In the genomic region with DNA sequence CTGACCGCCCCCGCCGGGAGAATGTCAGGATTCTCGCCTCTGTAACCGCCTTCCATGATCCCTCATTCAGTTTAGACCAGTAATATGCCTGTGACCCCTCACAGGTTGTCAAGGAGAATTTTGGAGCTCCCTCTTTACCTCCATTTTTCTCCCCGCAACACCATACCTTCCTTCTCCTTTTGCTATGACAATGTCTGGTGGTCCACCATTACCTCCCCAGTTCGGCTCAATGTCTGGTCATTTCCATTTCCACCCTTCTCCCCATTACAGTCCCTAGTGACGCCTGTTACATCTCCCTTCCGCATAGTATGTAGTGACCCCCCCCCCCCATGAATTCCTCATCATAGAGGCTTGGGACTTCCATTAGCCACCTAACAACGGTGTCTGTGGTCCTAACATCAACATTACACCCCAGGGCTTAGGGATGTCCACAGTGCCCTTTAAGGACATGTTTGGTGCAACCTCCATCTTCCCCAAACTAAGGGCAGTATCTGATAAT, we compare ENCODE assay signal across 8 cellular contexts. TPM values are rescaled to one million over a fixed set of nuclear protein-coding genes. Genes with fewer than 3 reads are reported as not detected.
DNase-seq lines count a peak whose midpoint lies in the region; ATAC-seq, FAIRE-seq and TF ChIP-seq lines count a peak whose summit lies in the region.

No MANE protein-coding gene starts in this region.

- H3K27me3 ChIP-seq in HUES48 (ENCODE audit: control insufficient read depth, insufficient read depth, low read length) (no peaks in the 10 kb centered on the region), mucosa of rectum (ENCODE audit: control insufficient read depth in 2 of 2, insufficient read depth in 2 of 2, low read length in 2 of 2) (no peaks in the 10 kb centered on the region)

- POLR2A ChIA-PET in A549 (lab: Yijun Ruan, JAX): no interaction called here

- H3K36me3 ChIP-seq in HUES48 (ENCODE audit: control insufficient read depth, insufficient read depth, low read length) (peaks cover 35% of the 10 kb centered on the region), mucosa of rectum (ENCODE audit: control insufficient read depth in 2 of 2, insufficient read depth in 2 of 2, low read length in 2 of 2) (peaks cover 24 to 29% of the 10 kb centered on the region in 2 donors)

- peak overlapping the region; percentile 95 for H3K4me3 ChIP-seq in A549
- peak overlapping the region; percentile 87 for H3K4me3 ChIP-seq in HUES48 (ENCODE audit: low read depth, low read length)
- H3K4me3 ChIP-seq in cardiac fibroblast (replicated peaks in 1 of 2; ENCODE audit: low read depth in 2 of 2, low read length in 2 of 2): peak overlapping the region; percentile 63 to 71
- H3K4me3 ChIP-seq in mucosa of rectum (ENCODE audit: low read length in 2 of 2): peak overlapping the region; percentile 72 to 87

- WGBS in A549 (ENCODE audit: missing lambda C conversion rate): 13% methylated on average over 9 of the region's 10 CpGs

- H3K9ac ChIP-seq in HUES48 (ENCODE audit: low read depth, low read length): no peak overlapping the region
- peak overlapping the region; percentile 64 to 74 for H3K9ac ChIP-seq in mucosa of rectum (ENCODE audit: low read depth in 1 of 2, low read length in 2 of 2)

- CTCF ChIA-PET in A549 (lab: Yijun Ruan, JAX): no interaction called here

- TF ChIP-seq CTCF in A549 (IDR thresholded peaks at IDR 0.05) (no peak), cardiac fibroblast (IDR thresholded peaks at IDR 0.05; ENCODE audit: low read depth, low read length) (no peak)

- H3K9me3 ChIP-seq in A549: no peaks in the 10 kb centered on the region
- H3K9me3 ChIP-seq in HUES48 (ENCODE audit: control insufficient read depth, insufficient read depth, low read length): peaks cover 10% of the 10 kb centered on the region; the same call in 1 of the 2 replicates
- H3K9me3 ChIP-seq in mucosa of rectum (ENCODE audit: control insufficient read depth in 2 of 2, low read length in 2 of 2): no peaks in the 10 kb centered on the region

- H3K27ac ChIP-seq in A549 (peak overlapping the region; percentile 99 to 100), HUES48 (ENCODE audit: low read depth, low read length) (peak overlapping the region; percentile 93), mucosa of rectum (ENCODE audit: low read depth in 2 of 2, low read length in 2 of 2) (peak overlapping the region; percentile 94 to 95)

- DNase-seq in A549 (ENCODE audit: low read depth in 1 of 2, low spot score in 1 of 2) (no peak), cardiac fibroblast (ENCODE audit: low read depth in 2 of 2) (no peak)
- DNase-seq in stimulated activated CD4-positive, alpha-beta T cell treated with anti-CD3 and anti-CD28 coated beads, Interleukin-15, amount 100 ng/mL, for 24 hours: no peak

- ATAC-seq in A549 (no peak), HG03378 (IDR thresholded peaks at IDR 0.05; ENCODE audit: unreplicated experiment) (no peak), GM19467 (IDR thresholded peaks at IDR 0.05; ENCODE audit: unreplicated experiment) (no peak)
- no peak for ATAC-seq in activated CD4-positive, CD25-positive, alpha-beta regulatory T cell treated with anti-CD3 and anti-CD28 coated beads, Interleukin-2, amount 50 U/mL, for 24 hours

- no peak for FAIRE-seq in A549 (lab: Jason Lieb, UNC)

- no peak for TF ChIP-seq RAD21 in A549 (conservative IDR thresholded peaks at IDR 0.05 in 1 of 2, IDR thresholded peaks at IDR 0.05 in 1 of 2)

- H3K4me2 ChIP-seq in A549: peak overlapping the region; percentile 96

- TF ChIP-seq POLR2A in A549 (IDR thresholded peaks at IDR 0.05; ENCODE audit: low read length): no peak

- TF ChIP-seq EP300 in A549 (IDR thresholded peaks at IDR 0.05): no peak

- H3K4me1 ChIP-seq in A549 (peaks cover 16% of the 10 kb centered on the region; the same call in 2 of the 3 replicates), HUES48 (ENCODE audit: control insufficient read depth, insufficient read depth, low read length) (0 out of 2 replicates have a peak, but pooled peaks cover 4% of the 10 kb centered on the region), mucosa of rectum (ENCODE audit: control insufficient read depth in 2 of 2, insufficient read depth in 2 of 2, low read length in 2 of 2) (peaks cover 7 to 17% of the 10 kb centered on the region in 2 donors)

TF ChIP-seq in A549, 52 proteins besides CTCF, POLR2A, EP300 and RAD21:
- TF ChIP-seq, protein P1, sequence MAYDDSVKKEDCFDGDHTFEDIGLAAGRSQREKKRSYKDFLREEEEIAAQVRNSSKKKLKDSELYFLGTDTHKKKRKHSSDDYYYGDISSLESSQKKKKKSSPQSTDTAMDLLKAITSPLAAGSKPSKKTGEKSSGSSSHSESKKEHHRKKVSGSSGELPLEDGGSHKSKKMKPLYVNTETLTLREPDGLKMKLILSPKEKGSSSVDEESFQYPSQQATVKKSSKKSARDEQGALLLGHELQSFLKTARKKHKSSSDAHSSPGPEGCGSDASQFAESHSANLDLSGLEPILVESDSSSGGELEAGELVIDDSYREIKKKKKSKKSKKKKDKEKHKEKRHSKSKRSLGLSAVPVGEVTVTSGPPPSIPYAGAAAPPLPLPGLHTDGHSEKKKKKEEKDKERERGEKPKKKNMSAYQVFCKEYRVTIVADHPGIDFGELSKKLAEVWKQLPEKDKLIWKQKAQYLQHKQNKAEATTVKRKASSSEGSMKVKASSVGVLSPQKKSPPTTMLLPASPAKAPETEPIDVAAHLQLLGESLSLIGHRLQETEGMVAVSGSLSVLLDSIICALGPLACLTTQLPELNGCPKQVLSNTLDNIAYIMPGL (CRISPR knock-in tag; IDR thresholded peaks at IDR 0.05; ENCODE audit: borderline replicate concordance): no peak
- TF ChIP-seq, protein P2, sequence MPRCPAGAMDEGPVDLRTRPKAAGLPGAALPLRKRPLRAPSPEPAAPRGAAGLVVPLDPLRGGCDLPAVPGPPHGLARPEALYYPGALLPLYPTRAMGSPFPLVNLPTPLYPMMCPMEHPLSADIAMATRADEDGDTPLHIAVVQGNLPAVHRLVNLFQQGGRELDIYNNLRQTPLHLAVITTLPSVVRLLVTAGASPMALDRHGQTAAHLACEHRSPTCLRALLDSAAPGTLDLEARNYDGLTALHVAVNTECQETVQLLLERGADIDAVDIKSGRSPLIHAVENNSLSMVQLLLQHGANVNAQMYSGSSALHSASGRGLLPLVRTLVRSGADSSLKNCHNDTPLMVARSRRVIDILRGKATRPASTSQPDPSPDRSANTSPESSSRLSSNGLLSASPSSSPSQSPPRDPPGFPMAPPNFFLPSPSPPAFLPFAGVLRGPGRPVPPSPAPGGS (IDR thresholded peaks at IDR 0.05): no peak
- no peak for TF ChIP-seq JUNB (IDR thresholded peaks at IDR 0.05)
- TF ChIP-seq, protein P3, sequence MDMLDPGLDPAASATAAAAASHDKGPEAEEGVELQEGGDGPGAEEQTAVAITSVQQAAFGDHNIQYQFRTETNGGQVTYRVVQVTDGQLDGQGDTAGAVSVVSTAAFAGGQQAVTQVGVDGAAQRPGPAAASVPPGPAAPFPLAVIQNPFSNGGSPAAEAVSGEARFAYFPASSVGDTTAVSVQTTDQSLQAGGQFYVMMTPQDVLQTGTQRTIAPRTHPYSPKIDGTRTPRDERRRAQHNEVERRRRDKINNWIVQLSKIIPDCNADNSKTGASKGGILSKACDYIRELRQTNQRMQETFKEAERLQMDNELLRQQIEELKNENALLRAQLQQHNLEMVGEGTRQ (IDR thresholded peaks at IDR 0.05): no peak
- TF ChIP-seq ESRRA (IDR thresholded peaks at IDR 0.05; ENCODE audit: borderline replicate concordance, low read length): no peak
- TF ChIP-seq EHF (CRISPR knock-in tag; IDR thresholded peaks at IDR 0.05): no peak
- TF ChIP-seq ZFP36 (IDR thresholded peaks at IDR 0.05; ENCODE audit: borderline replicate concordance, partially characterized antibody): no peak
- TF ChIP-seq MYC (IDR thresholded peaks at IDR 0.05; ENCODE audit: borderline replicate concordance, low read length): no peak
- TF ChIP-seq KDM5A (IDR thresholded peaks at IDR 0.05): no peak

RNA-seq across cellular contexts. Expression of a gene that starts 0.7 kb away (rescaled TPM):
- polyA plus RNA-seq in A549 (2011; rRNA removed) (37.9 and 60.7 TPM in 2 replicates), A549 (2017; fragmentation: RNase III; extraction: RNeasy Plus Mini Kit Qiagen cat#74134 plus additional on column Dnase treatment) (47.2 to 49.0 TPM (median 47.4 TPM) in 3 replicates)
- polyA plus RNA-seq in A549 (2012; cell fraction: cytosol; rRNA removed): 67.7 and 75.6 TPM in 2 replicates
- 145 and 169 TPM in 2 replicates for polyA plus RNA-seq in A549 (2012; cell fraction: nucleus; rRNA removed)
- polyA minus RNA-seq in A549 (2011; rRNA and poly(A)+ RNA removed): 93.8 and 120 TPM in 2 replicates

RNA-seq across cellular contexts. Expression of a gene that starts 20.5 kb away (rescaled TPM):
- polyA plus RNA-seq in A549 (2011; rRNA removed) (83.2 and 131 TPM in 2 replicates), A549 (2017; fragmentation: RNase III; extraction: RNeasy Plus Mini Kit Qiagen cat#74134 plus additional on column Dnase treatment) (139 to 150 TPM (median 144 TPM) in 3 replicates)
- 152 and 170 TPM in 2 replicates for polyA plus RNA-seq in A549 (2012; cell fraction: cytosol; rRNA removed)
- 196 and 199 TPM in 2 replicates for polyA plus RNA-seq in A549 (2012; cell fraction: nucleus; rRNA removed)
- polyA minus RNA-seq in A549 (2011; rRNA and poly(A)+ RNA removed): 262 and 323 TPM in 2 replicates

RNA-seq across cellular contexts. Expression of a gene that starts 58.0 kb away (rescaled TPM):
- not detected in 2 replicates for polyA plus RNA-seq in A549 (2011; rRNA removed)
- 0.01 TPM in 2 replicates for polyA plus RNA-seq in A549 (2012; cell fraction: cytosol; rRNA removed)
- 0.01 TPM in 1 of 2 replicates, not detected in the other for polyA plus RNA-seq in A549 (2012; cell fraction: nucleus; rRNA removed)
- 0.05 to 0.21 TPM (median 0.14 TPM) in 3 replicates for polyA plus RNA-seq in A549 (2017; fragmentation: RNase III; extraction: RNeasy Plus Mini Kit Qiagen cat#74134 plus additional on column Dnase treatment)
- not detected in 2 replicates for polyA minus RNA-seq in A549 (2011; rRNA and poly(A)+ RNA removed)
